10 cellular contexts compared by ENCODE assay signal in the genomic region with DNA sequence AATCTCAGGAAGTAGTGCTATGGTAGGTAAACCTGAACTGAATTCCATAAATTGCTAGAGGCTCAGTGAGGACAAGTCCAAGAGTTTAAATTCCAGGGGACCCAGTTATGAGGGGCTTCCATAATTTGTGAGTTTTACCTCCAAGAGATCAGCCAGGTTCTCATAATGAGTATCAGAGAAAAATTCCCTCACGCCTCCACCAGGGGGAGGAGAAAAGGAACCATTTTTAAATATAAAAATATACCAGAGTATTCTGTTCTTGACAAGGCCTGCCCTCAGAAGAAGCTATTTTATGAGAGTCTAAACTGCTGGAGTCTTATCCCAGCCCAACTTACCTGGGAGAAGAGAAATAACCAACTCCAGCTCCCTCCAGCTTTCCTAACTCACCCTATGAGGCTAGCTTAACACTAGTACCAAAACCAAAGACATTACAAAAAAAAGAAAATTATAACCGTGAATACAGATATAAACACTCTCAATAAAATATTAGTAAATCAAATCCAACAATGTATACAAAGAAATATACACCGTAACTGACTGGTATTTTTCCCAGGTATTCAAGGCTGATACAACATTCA.
DNase-seq lines count a peak whose midpoint lies in the region; ATAC-seq, FAIRE-seq and TF ChIP-seq lines count a peak whose summit lies in the region.
"Had no signal": no experiment of that assay in that cellular context is flagged by ENCODE, and none has a peak within 500 bp of the region (broad histone marks: within the 10 kb centered on the region; RNA-seq: fewer than 3 reads in every experiment).

No MANE protein-coding gene starts in this region.

- DNase-seq in GM12892 (ENCODE audit: insufficient read length) = peak; percentile 2
- DNase-seq in GM12878 (ENCODE audit: low read depth, low spot score) = no peak
- DNase-seq in neural crest cell (ENCODE audit: low read depth, low spot score) = no peak
- DNase-seq in activated CD8-positive, alpha-beta memory T cell treated with anti-CD3 and anti-CD28 coated beads, Interleukin-2, amount 50 U/mL, for 4 hours = no peak
- DNase-seq: stimulated activated CD4-positive, alpha-beta T cell treated with anti-CD3 and anti-CD28 coated beads, Interleukin-4, amount 100 ng/mL, for 1 hour; T-helper 17 cell had no signal

- RAD21 ChIA-PET in GM12878 (lab: Charles Lee; ENCODE audit: unreplicated experiment) = interaction anchor here (1.1 to 1.8 kb wide), 3 partner anchors 170 to 179 kb away, joined by 3 to 9 read pairs (median 8); no protein-coding TSS in a partner anchor

- no peak overlapping the region for H3K4me2 ChIP-seq in GM12878 (ENCODE audit: control insufficient read depth, insufficient read depth)

- POLR2A ChIA-PET in GM12878 (lab: Charles Lee) = no interaction called here

- intact Hi-C loops in GM12878 (cut with micrococcal nuclease; ENCODE audit: unreplicated experiment) = loop anchor here (1.0 kb wide), 1 partner anchor 173 kb away; no protein-coding TSS in a partner anchor

- H3K27ac Mint-ChIP-seq in neural crest cell (ENCODE audit: unreplicated experiment) = no peak overlapping the region
- H3K27ac Mint-ChIP-seq: T-helper 17 cell had no signal

- no peaks in the 10 kb centered on the region; a peak in 1 of 4 replicates for H3K27me3 ChIP-seq in GM12878 (replicated peaks in 1 of 2; ENCODE audit: control insufficient read depth in 2 of 2, insufficient read depth in 2 of 2, low read length in 1 of 2)

- TF ChIP-seq CTCF in GM12878 (IDR thresholded peaks at IDR 0.05 in 2 of 3, conservative IDR thresholded peaks at IDR 0.05 in 1 of 3; ENCODE audit: control insufficient read depth in 2 of 3, extremely low read depth in 1 of 3, insufficient read depth in 1 of 3, low read depth in 3 of 3, low read length in 3 of 3) = peak; percentile 34 to 47 (median 43); a peak in 5 of 6 replicates
- peak; percentile 63 for TF ChIP-seq CTCF in neural crest cell (conservative IDR thresholded peaks at IDR 0.05)

- H3K27ac ChIP-seq in GM12878 (ENCODE audit: control insufficient read depth, insufficient read depth) = no peak overlapping the region

- SMC1A ChIA-PET in GM12878 (lab: Charles Lee; ENCODE audit: uncharacterized antibody, unreplicated experiment) = interaction anchor here (1.2 to 2.0 kb wide), 5 partner anchors 11 to 179 kb away, joined by 3 to 9 read pairs (median 6); no protein-coding TSS in a partner anchor

- no peaks in the 10 kb centered on the region for H3K79me2 ChIP-seq in GM12878 (ENCODE audit: control insufficient read depth, insufficient read depth, low read length)

- no peaks in the 10 kb centered on the region for H3K27me3 Mint-ChIP-seq in neural crest cell (ENCODE audit: low read depth)

- H3K9ac ChIP-seq in GM12878 (ENCODE audit: control insufficient read depth, insufficient read depth, low read length) = no peak overlapping the region

- no peaks in the 10 kb centered on the region for H3K9me3 ChIP-seq in GM12878 (replicated peaks; ENCODE audit: control insufficient read depth, insufficient read depth, low read length)

- TF ChIP-seq POLR2A in GM12892 (IDR thresholded peaks at IDR 0.05; ENCODE audit: low read depth, low read length) = no peak
- no peak for TF ChIP-seq POLR2A in GM12878 (IDR thresholded peaks at IDR 0.05; ENCODE audit: low read depth, low read length)

- H3K4me1 ChIP-seq in GM12878 (ENCODE audit: control insufficient read depth, insufficient read depth, low read length) = no peaks in the 10 kb centered on the region

- peaks cover 30% of the 10 kb centered on the region for H3K4me1 Mint-ChIP-seq in neural crest cell
- H3K4me1 Mint-ChIP-seq: T-helper 17 cell had no signal

- in situ Hi-C loops in GM12878 (cut with MboI) = no loop called here

- H3K4me3 ChIP-seq in GM12878 = no peak overlapping the region

- WGBS in GM12878 (ENCODE audit: insufficient coverage, insufficient replicate concordance, low lambda C conversion rate, missing lambda C conversion rate) = 32% methylated on average over 3 of the region's 3 CpGs

- H3K36me3 Mint-ChIP-seq in neural crest cell (ENCODE audit: low read depth) = peaks cover 6% of the 10 kb centered on the region

- ATAC-seq in HG03520 (IDR thresholded peaks at IDR 0.05; ENCODE audit: unreplicated experiment) (peak; percentile 48), GM12878 (peak; percentile 55; the same call in 2 of the 3 replicates), HG02571 (IDR thresholded peaks at IDR 0.05; ENCODE audit: unreplicated experiment) (no peak), GM21619 (IDR thresholded peaks at IDR 0.05; ENCODE audit: unreplicated experiment) (no peak)
- ATAC-seq: left colon, T-helper 17 cell had no signal

- no peaks in the 10 kb centered on the region for H4K20me1 ChIP-seq in GM12878 (ENCODE audit: control insufficient read depth, insufficient read depth)

- TF ChIP-seq RAD21 in GM12878 (IDR thresholded peaks at IDR 0.05; ENCODE audit: insufficient read depth, low read depth, low read length) = 0 out of 2 replicates have a peak, but pooled peaks have one; percentile 26

- TF ChIP-seq EP300 in GM12878 (IDR thresholded peaks at IDR 0.05; ENCODE audit: borderline replicate concordance in 1 of 2, control insufficient read depth in 1 of 2, low read depth in 2 of 2, low read length in 2 of 2) = no peak

- no peak overlapping the region for H2AFZ ChIP-seq in GM12878 (ENCODE audit: control insufficient read depth, low read depth, low read length)

- H3K4me3 Mint-ChIP-seq in neural crest cell = no peak overlapping the region
- H3K4me3 Mint-ChIP-seq: T-helper 17 cell had no signal

- FAIRE-seq in GM12892 (lab: Jason Lieb, UNC) (no peak), GM12878 (lab: Jason Lieb, UNC) (no peak)

- H3K36me3 ChIP-seq in GM12878 (ENCODE audit: control insufficient read depth in 2 of 2, insufficient read depth in 2 of 2, low read length in 1 of 2) = no peaks in the 10 kb centered on the region

- peaks cover 12% of the 10 kb centered on the region for H3K9me3 Mint-ChIP-seq in neural crest cell

- CTCF ChIA-PET in GM12878 (lab: Yijun Ruan, JAX) = interaction anchor here (0.6 to 1.9 kb wide), 7 partner anchors 9 to 263 kb away, joined by 3 to 17 read pairs (median 4); no protein-coding TSS in a partner anchor

- no TSS peak for BruUV-seq in GM12878 (replicated peaks; lab: Mats Ljungman, UMichigan)

TF ChIP-seq in GM12878, 131 proteins besides CTCF, POLR2A, EP300 and RAD21:
- TF ChIP-seq YY1 (IDR thresholded peaks at IDR 0.05; ENCODE audit: low read depth, low read length) (peak; percentile 29; the same call in 1 of the 2 replicates), E2F8 (IDR thresholded peaks at IDR 0.05; ENCODE audit: low read depth, partially characterized antibody) (no peak), SMC3 (IDR thresholded peaks at IDR 0.05; ENCODE audit: borderline replicate concordance, low read length) (peak; percentile 44; the same call in 1 of the 2 replicates), FOXK2 (IDR thresholded peaks at IDR 0.05) (no peak)
TF ChIP-seq in GM12878: peak in this region for 2.

Comparison
In these comparisons a context has a peak if more than half of its experiments do, and no peak if none do; other contexts are left out.
1. ATAC-seq: peak in HG03520 (single experiment) and GM12878 (single experiment); none in HG02571 (single experiment) and GM21619 (single experiment).